Comparison of ENCODE assay signal across 8 cellular contexts in genomic region chr15:75732809-75733451, GRCh38. TPM values are rescaled to one million over a fixed set of nuclear protein-coding genes. Genes with fewer than 3 reads are reported as not detected.
DNase-seq lines count a peak whose midpoint lies in the region; ATAC-seq and TF ChIP-seq lines count a peak whose summit lies in the region.

No MANE protein-coding gene starts in this region.

- ATAC-seq in HG03159 (IDR thresholded peaks at IDR 0.05; ENCODE audit: unreplicated experiment) (peak; percentile 69), heart right ventricle (peak; percentile 63 to 81 (median 71)), GM21723 (IDR thresholded peaks at IDR 0.05; ENCODE audit: unreplicated experiment) (no peak)
- peak; percentile 51 for ATAC-seq in activated naive CD8-positive, alpha-beta T cell treated with anti-CD3 and anti-CD28 coated beads, Interleukin-2, amount 50 U/mL, for 24 hours

- no peaks in the 10 kb centered on the region for H3K36me3 Mint-ChIP-seq in activated naive CD8-positive, alpha-beta T cell treated with anti-CD3 and anti-CD28 coated beads, Interleukin-2, amount 50 U/mL, for 24 hours (ENCODE audit: low read depth)

- H3K4me1 ChIP-seq in heart right ventricle, result peaks cover 10 to 42% (median 23%) of the 10 kb centered on the region in 9 donors
- H3K4me1 ChIP-seq in rectal smooth muscle tissue (ENCODE audit: control insufficient read depth, insufficient read depth, low read length), result peaks cover 21% of the 10 kb centered on the region

- H3K36me3 ChIP-seq in heart right ventricle, result no peaks in the 10 kb centered on the region
- no peaks in the 10 kb centered on the region for H3K36me3 ChIP-seq in rectal smooth muscle tissue (ENCODE audit: control insufficient read depth, insufficient read depth, low read length)

- peaks cover 13% of the 10 kb centered on the region for H3K4me1 Mint-ChIP-seq in activated naive CD8-positive, alpha-beta T cell treated with anti-CD3 and anti-CD28 coated beads, Interleukin-2, amount 50 U/mL, for 24 hours

- no peaks in the 10 kb centered on the region for H3K9me3 Mint-ChIP-seq in activated naive CD8-positive, alpha-beta T cell treated with anti-CD3 and anti-CD28 coated beads, Interleukin-2, amount 50 U/mL, for 24 hours

- no peak overlapping the region for H3K9ac ChIP-seq in rectal smooth muscle tissue (ENCODE audit: low read length)

- peak; percentile 75 for DNase-seq in DMS53 (lab: John Stamatoyannopoulos, UW)
- DNase-seq in SHP77 (lab: John Stamatoyannopoulos, UW), result peak; percentile 66 to 70
- DNase-seq in activated naive CD8-positive, alpha-beta T cell treated with anti-CD3 and anti-CD28 coated beads, Interleukin-2, amount 50 U/mL, for 24 hours, result peak; percentile 68
- DNase-seq in heart right ventricle, result peak; percentile 70 to 79
- no peak for DNase-seq in epidermal melanocyte (ENCODE audit: insufficient read length, low spot score)

- H3K27ac Mint-ChIP-seq in activated naive CD8-positive, alpha-beta T cell treated with anti-CD3 and anti-CD28 coated beads, Interleukin-2, amount 50 U/mL, for 24 hours, result no peak overlapping the region

- H3K4me3 Mint-ChIP-seq in activated naive CD8-positive, alpha-beta T cell treated with anti-CD3 and anti-CD28 coated beads, Interleukin-2, amount 50 U/mL, for 24 hours, result no peak overlapping the region

- intact Hi-C loops in heart right ventricle (cut with DNase I), result loop anchor here in 8 of 10 donors (2.0 to 10.0 kb wide), 5 partner anchors 41 to 69 kb away; no protein-coding TSS in a partner anchor

- peaks cover 18% of the 10 kb centered on the region for H3K27me3 Mint-ChIP-seq in activated naive CD8-positive, alpha-beta T cell treated with anti-CD3 and anti-CD28 coated beads, Interleukin-2, amount 50 U/mL, for 24 hours

- WGBS in heart right ventricle, 2 donors, result 23 to 26% methylated on average over 12 of the region's 12 CpGs

- peak overlapping the region in 2 of 10 donors; percentile 31 to 55 for H3K27ac ChIP-seq in heart right ventricle
- peak overlapping the region; percentile 50 for H3K27ac ChIP-seq in rectal smooth muscle tissue (ENCODE audit: low read depth, low read length)

- H3K27me3 ChIP-seq in heart right ventricle (peaks cover 0 to 3% (median 0%) of the 10 kb centered on the region in 7 donors), rectal smooth muscle tissue (ENCODE audit: control insufficient read depth, insufficient read depth, low read length) (no peaks in the 10 kb centered on the region)

- TF ChIP-seq CTCF in heart right ventricle (IDR thresholded peaks at IDR 0.05), result peak; percentile 78 to 94 (median 87)

- H3K9me3 ChIP-seq in heart right ventricle, result no peaks in the 10 kb centered on the region

- H3K4me3 ChIP-seq in heart right ventricle (peak overlapping the region in 1 of 10 donors; percentile 8), rectal smooth muscle tissue (ENCODE audit: low read length) (peak overlapping the region; percentile 18)

RNA-seq across cellular contexts. Expression of gene CSPG4, which starts 20.3 kb away (rescaled TPM):
- 10 to 100 TPM in 8 of 10 donors, 1 to 10 TPM in 2; 7.4 to 19.8 (median 13.0) TPM for total RNA-seq in heart right ventricle
- 10 to 100 TPM; 12.1 TPM for polyA plus RNA-seq in heart right ventricle
